8 cellular contexts compared by ENCODE assay signal in the genomic region with DNA sequence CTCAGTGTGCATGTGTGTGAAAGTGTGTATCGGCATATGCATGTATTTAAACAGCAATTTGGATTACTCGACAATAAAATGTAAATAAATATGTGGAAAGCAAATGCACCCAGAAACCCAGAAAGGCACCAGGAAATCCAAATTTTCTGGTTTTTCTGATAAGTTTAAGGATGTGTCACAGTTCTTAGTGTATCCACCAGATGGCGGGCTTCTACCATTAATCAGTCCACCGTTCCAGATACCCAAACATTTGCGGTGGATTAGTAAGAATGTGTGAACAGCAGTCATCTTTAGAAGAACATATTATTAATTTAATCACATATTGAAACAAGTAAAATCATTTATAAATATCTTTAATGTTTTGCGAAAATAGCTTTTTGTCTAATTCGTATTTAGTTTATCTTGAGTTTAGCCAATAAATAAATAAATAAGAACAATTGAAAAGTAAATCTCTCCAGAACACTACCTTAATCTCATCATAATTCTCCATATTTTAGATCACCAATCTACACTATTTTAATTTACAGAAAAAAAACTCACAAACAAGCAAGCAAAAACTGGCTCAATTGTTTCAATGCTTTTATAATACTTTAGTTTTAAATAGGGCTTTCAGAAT.
DNase-seq lines count a peak whose midpoint lies in the region; ATAC-seq, FAIRE-seq and TF ChIP-seq lines count a peak whose summit lies in the region.

No MANE protein-coding gene starts in this region.

- no peak overlapping the region for H3K27ac Mint-ChIP-seq in astrocyte (ENCODE audit: unreplicated experiment)

- H3K4me2 ChIP-seq in astrocyte (ENCODE audit: low read length) = no peak overlapping the region

- TF ChIP-seq POLR2A in GM12891 (IDR thresholded peaks at IDR 0.05; ENCODE audit: low read depth, low read length) = no peak

- H3K4me3 Mint-ChIP-seq in astrocyte (ENCODE audit: unreplicated experiment) = no peak overlapping the region

- H3K79me2 ChIP-seq in astrocyte (ENCODE audit: insufficient read depth, low read length) = no peaks in the 10 kb centered on the region

- no peaks in the 10 kb centered on the region for H3K4me1 ChIP-seq in HEK293 (ENCODE audit: control insufficient read depth, insufficient read depth, low read length)
- H3K4me1 ChIP-seq in astrocyte (ENCODE audit: insufficient read depth, low read length) = no peaks in the 10 kb centered on the region

- H3K36me3 ChIP-seq in HEK293 (ENCODE audit: control insufficient read depth in 2 of 2, insufficient read depth in 1 of 2, low read length in 2 of 2) (no peaks in the 10 kb centered on the region), astrocyte (ENCODE audit: insufficient read depth, low read length) (no peaks in the 10 kb centered on the region)

- H3K4me3 ChIP-seq in HEK293 (ENCODE audit: low read depth, low read length) (no peak overlapping the region), astrocyte (ENCODE audit: insufficient read depth, low read depth, low read length) (no peak overlapping the region)

- H3K9me3 ChIP-seq in HEK293 (ENCODE audit: control insufficient read depth, insufficient read depth, low read depth, low read length) (no peaks in the 10 kb centered on the region), astrocyte (ENCODE audit: insufficient read depth, low read depth, low read length) (peaks cover 3% of the 10 kb centered on the region)

- ATAC-seq in GM21528 (IDR thresholded peaks at IDR 0.05; ENCODE audit: low FRiP score, unreplicated experiment) = no peak

- no peak overlapping the region for H3K9ac ChIP-seq in astrocyte (ENCODE audit: low read length)

- no peak overlapping the region for H2AFZ ChIP-seq in astrocyte (ENCODE audit: low read depth, low read length)

- no peaks in the 10 kb centered on the region for H3K27me3 ChIP-seq in astrocyte (ENCODE audit: insufficient read depth, low read length)

- CTCF ChIA-PET in HEK293 (lab: Yijun Ruan, JAX) = interaction anchor here (0.6 to 2.3 kb wide), 16 partner anchors 9 to 1442 kb away, joined by 3 to 14 read pairs (median 4); no protein-coding TSS in a partner anchor

- DNase-seq in GM12891 (ENCODE audit: insufficient read length, low spot score) (peak; percentile 24), MV-4-11 (lab: John Stamatoyannopoulos, UW) (peak; percentile 39), T-helper 2 cell (peak in 4 of 5 experiments; percentile 18 to 68 (median 28)), astrocyte (ENCODE audit: low read depth) (peak; percentile 47), hippocampal formation (lab: John Stamatoyannopoulos, UW) (peak; percentile 33 to 78)
- peak; percentile 15 to 37 for DNase-seq in stimulated activated CD4-positive, alpha-beta T cell treated with anti-CD3 and anti-CD28 coated beads, Interleukin-12 subunit alpha, Interleukin-12 subunit beta, amount 100 ng/mL, for 24 hours (ENCODE audit: low read depth in 2 of 2)

- H3K9me3 Mint-ChIP-seq in astrocyte (ENCODE audit: unreplicated experiment) = no peaks in the 10 kb centered on the region

- H3K36me3 Mint-ChIP-seq in astrocyte (ENCODE audit: low read depth, unreplicated experiment) = no peaks in the 10 kb centered on the region

- H4K20me1 ChIP-seq in astrocyte (ENCODE audit: insufficient read depth, low read length) = no peaks in the 10 kb centered on the region

- H3K27me3 Mint-ChIP-seq in astrocyte (ENCODE audit: low read depth, unreplicated experiment) = no peaks in the 10 kb centered on the region

- TF ChIP-seq CTCF in HEK293 (tag by site-specific recombination; IDR thresholded peaks at IDR 0.05) = no peak
- peak; percentile 72 for TF ChIP-seq CTCF in astrocyte (IDR thresholded peaks at IDR 0.05; ENCODE audit: insufficient read depth, low read depth, low read length)

- H3K27ac ChIP-seq in HEK293 (ENCODE audit: extremely low read depth, low read depth, low read length) = no peak overlapping the region
- no peak overlapping the region for H3K27ac ChIP-seq in astrocyte (ENCODE audit: low read depth, low read length)

- FAIRE-seq in GM12891 (lab: Jason Lieb, UNC) = peak; percentile 60
- FAIRE-seq in astrocyte (lab: Jason Lieb, UNC) = peak; percentile 78

- peaks cover 5% of the 10 kb centered on the region for H3K4me1 Mint-ChIP-seq in astrocyte (ENCODE audit: low read depth, unreplicated experiment)

- POLR2A ChIA-PET in HEK293 (lab: Yijun Ruan, JAX) = no interaction called here

TF ChIP-seq in GM12891, 5 proteins besides CTCF, POLR2A, EP300 and RAD21:
- TF ChIP-seq SPI1 (IDR thresholded peaks at IDR 0.05; ENCODE audit: low read depth, low read length) (no peak), POLR2AphosphoS5 (IDR thresholded peaks at IDR 0.05; ENCODE audit: low read depth, low read length) (no peak), POU2F2 (IDR thresholded peaks at IDR 0.05; ENCODE audit: low read depth, low read length) (no peak), TAF1 (IDR thresholded peaks at IDR 0.05; ENCODE audit: low read depth, low read length) (no peak), PAX5 (IDR thresholded peaks at IDR 0.05; ENCODE audit: insufficient read depth, low read length, severe bottlenecking) (no peak)

TF ChIP-seq in HEK293, 187 proteins besides CTCF, POLR2A, EP300 and RAD21:
- TF ChIP-seq, protein P1, sequence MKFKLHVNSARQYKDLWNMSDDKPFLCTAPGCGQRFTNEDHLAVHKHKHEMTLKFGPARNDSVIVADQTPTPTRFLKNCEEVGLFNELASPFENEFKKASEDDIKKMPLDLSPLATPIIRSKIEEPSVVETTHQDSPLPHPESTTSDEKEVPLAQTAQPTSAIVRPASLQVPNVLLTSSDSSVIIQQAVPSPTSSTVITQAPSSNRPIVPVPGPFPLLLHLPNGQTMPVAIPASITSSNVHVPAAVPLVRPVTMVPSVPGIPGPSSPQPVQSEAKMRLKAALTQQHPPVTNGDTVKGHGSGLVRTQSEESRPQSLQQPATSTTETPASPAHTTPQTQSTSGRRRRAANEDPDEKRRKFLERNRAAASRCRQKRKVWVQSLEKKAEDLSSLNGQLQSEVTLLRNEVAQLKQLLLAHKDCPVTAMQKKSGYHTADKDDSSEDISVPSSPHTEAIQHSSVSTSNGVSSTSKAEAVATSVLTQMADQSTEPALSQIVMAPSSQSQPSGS (tag by site-specific recombination; IDR thresholded peaks at IDR 0.05; ENCODE audit: low read depth) = no peak
- TF ChIP-seq, protein P2, sequence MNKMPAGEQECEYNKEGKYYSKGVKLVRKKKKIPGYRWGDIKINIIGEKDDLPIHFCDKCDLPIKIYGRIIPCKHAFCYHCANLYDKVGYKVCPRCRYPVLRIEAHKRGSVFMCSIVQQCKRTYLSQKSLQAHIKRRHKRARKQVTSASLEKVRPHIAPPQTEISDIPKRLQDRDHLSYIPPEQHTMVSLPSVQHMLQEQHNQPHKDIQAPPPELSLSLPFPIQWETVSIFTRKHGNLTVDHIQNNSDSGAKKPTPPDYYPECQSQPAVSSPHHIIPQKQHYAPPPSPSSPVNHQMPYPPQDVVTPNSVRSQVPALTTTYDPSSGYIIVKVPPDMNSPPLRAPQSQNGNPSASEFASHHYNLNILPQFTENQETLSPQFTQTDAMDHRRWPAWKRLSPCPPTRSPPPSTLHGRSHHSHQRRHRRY (tag by site-specific recombination; IDR thresholded peaks at IDR 0.05) = no peak
- no peak for TF ChIP-seq KLF1 (tag by site-specific recombination; IDR thresholded peaks at IDR 0.05)
- TF ChIP-seq ZNF132 (tag by site-specific recombination; IDR thresholded peaks at IDR 0.05; ENCODE audit: borderline replicate concordance) = no peak
- peak; percentile 62 for TF ChIP-seq ZNF654 (tag by site-specific recombination; IDR thresholded peaks at IDR 0.05; ENCODE audit: low read depth)
